In genomic region chr7:12821746-12822145, GRCh38 we compare ENCODE assay signal across 2 cellular contexts.
TF ChIP-seq lines count a peak whose summit lies in the region.

No MANE protein-coding gene starts in this region.

TF ChIP-seq in HepG2, 621 proteins besides CTCF, POLR2A, EP300 and RAD21:
- TF ChIP-seq SOX6 (IDR thresholded peaks at IDR 0.05) (no peak), SOX6 (CRISPR knock-in tag; IDR thresholded peaks at IDR 0.05) (peak; percentile 16; the same call in 1 of the 2 replicates), SOX13 (IDR thresholded peaks at IDR 0.05) (no peak), SOX13 (CRISPR knock-in tag; conservative IDR thresholded peaks at IDR 0.05 in 1 of 2, IDR thresholded peaks at IDR 0.05 in 1 of 2) (peak in 1 of 2 experiments; percentile 36; a peak in 2 of 4 replicates), HNRNPUL1 (IDR thresholded peaks at IDR 0.05; ENCODE audit: low read depth, low read length) (0 out of 2 replicates have a peak, but pooled peaks have one; percentile 18), ZFX (CRISPR knock-in tag; IDR thresholded peaks at IDR 0.05; ENCODE audit: low read depth) (no peak), ZNF605 (CRISPR knock-in tag; IDR thresholded peaks at IDR 0.05) (no peak), NR2C2 (CRISPR knock-in tag; IDR thresholded peaks at IDR 0.05; ENCODE audit: borderline replicate concordance) (no peak), SOX5 (CRISPR knock-in tag; IDR thresholded peaks at IDR 0.05; ENCODE audit: borderline replicate concordance) (peak; percentile 52; the same call in 1 of the 2 replicates)

TF ChIP-seq in H1, 55 proteins besides CTCF, POLR2A, EP300 and RAD21:
- TF ChIP-seq CREB1 (IDR thresholded peaks at IDR 0.05) (no peak), SIX5 (IDR thresholded peaks at IDR 0.05; ENCODE audit: low read depth, low read length) (no peak), RNF2 (IDR thresholded peaks at IDR 0.05; ENCODE audit: borderline replicate concordance, low read depth, low read length, missing control alignments, poor library complexity, severe bottlenecking) (no peak), GTF2F1 (IDR thresholded peaks at IDR 0.05; ENCODE audit: borderline replicate concordance, low read depth, low read length) (no peak)
TF ChIP-seq in H1: peak in this region for 0.
